1 cellular context compared by ENCODE assay signal in the genomic region with DNA sequence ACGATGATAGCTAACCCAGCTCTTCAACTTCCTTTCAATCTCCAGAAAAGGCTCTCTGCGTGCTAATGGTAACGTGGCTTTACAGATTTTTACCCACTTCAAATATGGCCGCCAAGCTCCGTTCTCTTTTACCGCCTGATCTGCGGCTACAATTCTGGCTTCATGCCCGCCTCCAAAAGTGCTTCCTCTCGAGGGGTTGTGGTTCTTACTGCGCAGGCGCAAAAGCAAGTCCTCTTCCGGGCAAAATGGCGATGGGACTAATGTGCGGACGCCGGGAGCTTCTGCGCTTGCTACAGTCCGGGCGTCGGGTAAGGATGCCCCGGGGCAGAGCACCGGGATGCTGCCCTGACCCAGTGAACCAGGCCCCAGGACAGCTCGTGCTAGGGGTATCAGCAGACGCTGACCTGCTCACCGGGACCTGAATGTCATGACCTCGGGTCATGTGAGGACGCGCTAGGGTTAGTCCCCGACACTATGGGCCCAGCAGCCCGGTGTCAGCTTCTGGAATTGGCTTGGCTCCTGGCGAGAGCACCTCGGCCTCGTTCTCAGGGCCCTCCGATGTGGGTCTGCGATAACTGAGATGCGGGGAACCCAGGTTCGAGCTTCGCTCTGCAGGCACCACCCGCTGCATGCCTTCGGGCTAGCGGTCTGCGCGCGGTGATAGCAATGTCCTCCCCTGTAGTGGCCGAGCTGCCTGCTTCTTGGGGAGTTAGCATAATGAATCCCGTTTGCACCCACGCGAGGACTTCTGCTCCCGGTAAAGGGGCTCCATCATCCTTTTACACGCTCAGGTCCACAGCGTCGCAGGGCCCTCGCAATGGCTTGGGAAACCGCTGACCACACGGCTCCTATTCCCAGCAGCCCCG.
TF ChIP-seq lines count a peak whose summit lies in the region.

A gene (plus strand): TSS at position 232 of the 866 bp plus-strand sequence. CDS start 14 bp downstream, at position 246.

TF ChIP-seq in H1, 55 proteins besides CTCF, POLR2A, EP300 and RAD21:
- TF ChIP-seq JUND (IDR thresholded peaks at IDR 0.05; ENCODE audit: low read length) = no peak
- TF ChIP-seq, protein P1, sequence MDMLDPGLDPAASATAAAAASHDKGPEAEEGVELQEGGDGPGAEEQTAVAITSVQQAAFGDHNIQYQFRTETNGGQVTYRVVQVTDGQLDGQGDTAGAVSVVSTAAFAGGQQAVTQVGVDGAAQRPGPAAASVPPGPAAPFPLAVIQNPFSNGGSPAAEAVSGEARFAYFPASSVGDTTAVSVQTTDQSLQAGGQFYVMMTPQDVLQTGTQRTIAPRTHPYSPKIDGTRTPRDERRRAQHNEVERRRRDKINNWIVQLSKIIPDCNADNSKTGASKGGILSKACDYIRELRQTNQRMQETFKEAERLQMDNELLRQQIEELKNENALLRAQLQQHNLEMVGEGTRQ (IDR thresholded peaks at IDR 0.05; ENCODE audit: low read length) = no peak; the same call in 1 of the 2 replicates
- TF ChIP-seq KDM5A (IDR thresholded peaks at IDR 0.05; ENCODE audit: low read length) = peak; percentile 59
- TF ChIP-seq GTF2F1 (IDR thresholded peaks at IDR 0.05; ENCODE audit: borderline replicate concordance, low read depth, low read length) = no peak; the same call in 1 of the 2 replicates
- TF ChIP-seq SUZ12 (IDR thresholded peaks at IDR 0.05; ENCODE audit: low read length) = no peak
- no peak for TF ChIP-seq MAFK (IDR thresholded peaks at IDR 0.05; ENCODE audit: low read depth, low read length)
- TF ChIP-seq TCF12 (IDR thresholded peaks at IDR 0.05; ENCODE audit: low read depth, low read length) = no peak
- TF ChIP-seq SIN3A (conservative IDR thresholded peaks at IDR 0.05 in 1 of 2, IDR thresholded peaks at IDR 0.05 in 1 of 2; ENCODE audit: low read depth in 1 of 2, low read length in 2 of 2) = peak in 1 of 2 experiments; percentile 74; a peak in 2 of 4 replicates
- TF ChIP-seq CREB1 (IDR thresholded peaks at IDR 0.05) = 0 out of 2 replicates have a peak, but pooled peaks have one; percentile 9
- TF ChIP-seq RXRA (IDR thresholded peaks at IDR 0.05; ENCODE audit: insufficient read depth, low read depth, low read length) = no peak
- TF ChIP-seq GABPA (IDR thresholded peaks at IDR 0.05; ENCODE audit: borderline replicate concordance, insufficient read depth, low read length) = no peak
- peak; percentile 72 for TF ChIP-seq TBP (IDR thresholded peaks at IDR 0.05; ENCODE audit: low read depth, low read length)
- TF ChIP-seq, protein P2, sequence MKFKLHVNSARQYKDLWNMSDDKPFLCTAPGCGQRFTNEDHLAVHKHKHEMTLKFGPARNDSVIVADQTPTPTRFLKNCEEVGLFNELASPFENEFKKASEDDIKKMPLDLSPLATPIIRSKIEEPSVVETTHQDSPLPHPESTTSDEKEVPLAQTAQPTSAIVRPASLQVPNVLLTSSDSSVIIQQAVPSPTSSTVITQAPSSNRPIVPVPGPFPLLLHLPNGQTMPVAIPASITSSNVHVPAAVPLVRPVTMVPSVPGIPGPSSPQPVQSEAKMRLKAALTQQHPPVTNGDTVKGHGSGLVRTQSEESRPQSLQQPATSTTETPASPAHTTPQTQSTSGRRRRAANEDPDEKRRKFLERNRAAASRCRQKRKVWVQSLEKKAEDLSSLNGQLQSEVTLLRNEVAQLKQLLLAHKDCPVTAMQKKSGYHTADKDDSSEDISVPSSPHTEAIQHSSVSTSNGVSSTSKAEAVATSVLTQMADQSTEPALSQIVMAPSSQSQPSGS (IDR thresholded peaks at IDR 0.05; ENCODE audit: low read length) = no peak
- no peak for TF ChIP-seq HDAC6 (IDR thresholded peaks at IDR 0.05; ENCODE audit: low read depth, low read length)
- TF ChIP-seq POU5F1 (IDR thresholded peaks at IDR 0.05; ENCODE audit: low read depth, low read length) = no peak
- 0 out of 2 replicates have a peak, but pooled peaks have one; percentile 73 for TF ChIP-seq CHD1 (IDR thresholded peaks at IDR 0.05; ENCODE audit: low read depth, low read length)
- TF ChIP-seq SP4 (IDR thresholded peaks at IDR 0.05; ENCODE audit: low read length) = no peak
- no peak for TF ChIP-seq SIRT6 (IDR thresholded peaks at IDR 0.05; ENCODE audit: low read length)
- no peak for TF ChIP-seq CTBP2 (IDR thresholded peaks at IDR 0.05; ENCODE audit: borderline replicate concordance, insufficient read depth, insufficient read length, low read length)
- no peak for TF ChIP-seq CEBPB (IDR thresholded peaks at IDR 0.05; ENCODE audit: low read depth, low read length)
- no peak for TF ChIP-seq EGR1 (IDR thresholded peaks at IDR 0.05; ENCODE audit: borderline replicate concordance, low read depth, low read length)
- TF ChIP-seq, protein P3, sequence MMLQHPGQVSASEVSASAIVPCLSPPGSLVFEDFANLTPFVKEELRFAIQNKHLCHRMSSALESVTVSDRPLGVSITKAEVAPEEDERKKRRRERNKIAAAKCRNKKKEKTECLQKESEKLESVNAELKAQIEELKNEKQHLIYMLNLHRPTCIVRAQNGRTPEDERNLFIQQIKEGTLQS (IDR thresholded peaks at IDR 0.05; ENCODE audit: insufficient read depth, low read depth, low read length) = no peak
- no peak for TF ChIP-seq SIX5 (IDR thresholded peaks at IDR 0.05; ENCODE audit: low read depth, low read length)
- no peak for TF ChIP-seq RNF2 (IDR thresholded peaks at IDR 0.05; ENCODE audit: borderline replicate concordance, low read depth, low read length, missing control alignments, poor library complexity, severe bottlenecking)
- no peak for TF ChIP-seq NRF1 (IDR thresholded peaks at IDR 0.05; ENCODE audit: low read depth, low read length)
- no peak for TF ChIP-seq SP1 (IDR thresholded peaks at IDR 0.05; ENCODE audit: low read depth, low read length)
- TF ChIP-seq KDM1A (IDR thresholded peaks at IDR 0.05; ENCODE audit: borderline replicate concordance, low read length) = no peak
- no peak for TF ChIP-seq RFX5 (IDR thresholded peaks at IDR 0.05; ENCODE audit: borderline replicate concordance, low read depth, low read length)
- no peak; the same call in none of the 2 replicates for TF ChIP-seq POLR2AphosphoS5 (IDR thresholded peaks at IDR 0.05; ENCODE audit: low read depth, low read length)
- peak; percentile 61 for TF ChIP-seq TAF7 (optimal IDR thresholded peaks at IDR 0.05; ENCODE audit: borderline replicate concordance, low read depth, low read length)
- TF ChIP-seq BACH1 (IDR thresholded peaks at IDR 0.05; ENCODE audit: low read length) = no peak
- no peak; the same call in 1 of the 2 replicates for TF ChIP-seq RBBP5 (IDR thresholded peaks at IDR 0.05; ENCODE audit: borderline replicate concordance, low read depth, low read length)
- peak; percentile 96 for TF ChIP-seq SAP30 (IDR thresholded peaks at IDR 0.05; ENCODE audit: insufficient read depth, insufficient replicate concordance, low read length)
- no peak for TF ChIP-seq SRF (IDR thresholded peaks at IDR 0.05; ENCODE audit: low read depth, low read length)
- TF ChIP-seq, protein P4, sequence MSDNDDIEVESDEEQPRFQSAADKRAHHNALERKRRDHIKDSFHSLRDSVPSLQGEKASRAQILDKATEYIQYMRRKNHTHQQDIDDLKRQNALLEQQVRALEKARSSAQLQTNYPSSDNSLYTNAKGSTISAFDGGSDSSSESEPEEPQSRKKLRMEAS (IDR thresholded peaks at IDR 0.05) = peak; percentile 79
- TF ChIP-seq CBX5 (IDR thresholded peaks at IDR 0.05; ENCODE audit: low read depth, low read length) = no peak
- no peak for TF ChIP-seq BCL11A (IDR thresholded peaks at IDR 0.05; ENCODE audit: low read depth in 2 of 2, low read length in 2 of 2)
- no peak for TF ChIP-seq TEAD4 (IDR thresholded peaks at IDR 0.05; ENCODE audit: low read depth, low read length)
- TF ChIP-seq, protein P5, sequence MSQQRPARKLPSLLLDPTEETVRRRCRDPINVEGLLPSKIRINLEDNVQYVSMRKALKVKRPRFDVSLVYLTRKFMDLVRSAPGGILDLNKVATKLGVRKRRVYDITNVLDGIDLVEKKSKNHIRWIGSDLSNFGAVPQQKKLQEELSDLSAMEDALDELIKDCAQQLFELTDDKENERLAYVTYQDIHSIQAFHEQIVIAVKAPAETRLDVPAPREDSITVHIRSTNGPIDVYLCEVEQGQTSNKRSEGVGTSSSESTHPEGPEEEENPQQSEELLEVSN (IDR thresholded peaks at IDR 0.05) = peak; percentile 90
- peak; percentile 99 for TF ChIP-seq YY1 (IDR thresholded peaks at IDR 0.05; ENCODE audit: low read depth, low read length)
- TF ChIP-seq ASH2L (IDR thresholded peaks at IDR 0.05; ENCODE audit: low read length) = peak; percentile 89
- no peak for TF ChIP-seq FOSL1 (IDR thresholded peaks at IDR 0.05; ENCODE audit: insufficient read depth, low read depth, low read length)
- peak in 1 of 2 experiments; percentile 93; a peak in 2 of 4 replicates for TF ChIP-seq HDAC2 (IDR thresholded peaks at IDR 0.05; ENCODE audit: borderline replicate concordance in 1 of 2, low read depth in 2 of 2, low read length in 2 of 2)
- TF ChIP-seq ZNF274 (IDR thresholded peaks at IDR 0.05; ENCODE audit: borderline replicate concordance, extremely low read depth, low read length) = no peak
- TF ChIP-seq, protein P6, sequence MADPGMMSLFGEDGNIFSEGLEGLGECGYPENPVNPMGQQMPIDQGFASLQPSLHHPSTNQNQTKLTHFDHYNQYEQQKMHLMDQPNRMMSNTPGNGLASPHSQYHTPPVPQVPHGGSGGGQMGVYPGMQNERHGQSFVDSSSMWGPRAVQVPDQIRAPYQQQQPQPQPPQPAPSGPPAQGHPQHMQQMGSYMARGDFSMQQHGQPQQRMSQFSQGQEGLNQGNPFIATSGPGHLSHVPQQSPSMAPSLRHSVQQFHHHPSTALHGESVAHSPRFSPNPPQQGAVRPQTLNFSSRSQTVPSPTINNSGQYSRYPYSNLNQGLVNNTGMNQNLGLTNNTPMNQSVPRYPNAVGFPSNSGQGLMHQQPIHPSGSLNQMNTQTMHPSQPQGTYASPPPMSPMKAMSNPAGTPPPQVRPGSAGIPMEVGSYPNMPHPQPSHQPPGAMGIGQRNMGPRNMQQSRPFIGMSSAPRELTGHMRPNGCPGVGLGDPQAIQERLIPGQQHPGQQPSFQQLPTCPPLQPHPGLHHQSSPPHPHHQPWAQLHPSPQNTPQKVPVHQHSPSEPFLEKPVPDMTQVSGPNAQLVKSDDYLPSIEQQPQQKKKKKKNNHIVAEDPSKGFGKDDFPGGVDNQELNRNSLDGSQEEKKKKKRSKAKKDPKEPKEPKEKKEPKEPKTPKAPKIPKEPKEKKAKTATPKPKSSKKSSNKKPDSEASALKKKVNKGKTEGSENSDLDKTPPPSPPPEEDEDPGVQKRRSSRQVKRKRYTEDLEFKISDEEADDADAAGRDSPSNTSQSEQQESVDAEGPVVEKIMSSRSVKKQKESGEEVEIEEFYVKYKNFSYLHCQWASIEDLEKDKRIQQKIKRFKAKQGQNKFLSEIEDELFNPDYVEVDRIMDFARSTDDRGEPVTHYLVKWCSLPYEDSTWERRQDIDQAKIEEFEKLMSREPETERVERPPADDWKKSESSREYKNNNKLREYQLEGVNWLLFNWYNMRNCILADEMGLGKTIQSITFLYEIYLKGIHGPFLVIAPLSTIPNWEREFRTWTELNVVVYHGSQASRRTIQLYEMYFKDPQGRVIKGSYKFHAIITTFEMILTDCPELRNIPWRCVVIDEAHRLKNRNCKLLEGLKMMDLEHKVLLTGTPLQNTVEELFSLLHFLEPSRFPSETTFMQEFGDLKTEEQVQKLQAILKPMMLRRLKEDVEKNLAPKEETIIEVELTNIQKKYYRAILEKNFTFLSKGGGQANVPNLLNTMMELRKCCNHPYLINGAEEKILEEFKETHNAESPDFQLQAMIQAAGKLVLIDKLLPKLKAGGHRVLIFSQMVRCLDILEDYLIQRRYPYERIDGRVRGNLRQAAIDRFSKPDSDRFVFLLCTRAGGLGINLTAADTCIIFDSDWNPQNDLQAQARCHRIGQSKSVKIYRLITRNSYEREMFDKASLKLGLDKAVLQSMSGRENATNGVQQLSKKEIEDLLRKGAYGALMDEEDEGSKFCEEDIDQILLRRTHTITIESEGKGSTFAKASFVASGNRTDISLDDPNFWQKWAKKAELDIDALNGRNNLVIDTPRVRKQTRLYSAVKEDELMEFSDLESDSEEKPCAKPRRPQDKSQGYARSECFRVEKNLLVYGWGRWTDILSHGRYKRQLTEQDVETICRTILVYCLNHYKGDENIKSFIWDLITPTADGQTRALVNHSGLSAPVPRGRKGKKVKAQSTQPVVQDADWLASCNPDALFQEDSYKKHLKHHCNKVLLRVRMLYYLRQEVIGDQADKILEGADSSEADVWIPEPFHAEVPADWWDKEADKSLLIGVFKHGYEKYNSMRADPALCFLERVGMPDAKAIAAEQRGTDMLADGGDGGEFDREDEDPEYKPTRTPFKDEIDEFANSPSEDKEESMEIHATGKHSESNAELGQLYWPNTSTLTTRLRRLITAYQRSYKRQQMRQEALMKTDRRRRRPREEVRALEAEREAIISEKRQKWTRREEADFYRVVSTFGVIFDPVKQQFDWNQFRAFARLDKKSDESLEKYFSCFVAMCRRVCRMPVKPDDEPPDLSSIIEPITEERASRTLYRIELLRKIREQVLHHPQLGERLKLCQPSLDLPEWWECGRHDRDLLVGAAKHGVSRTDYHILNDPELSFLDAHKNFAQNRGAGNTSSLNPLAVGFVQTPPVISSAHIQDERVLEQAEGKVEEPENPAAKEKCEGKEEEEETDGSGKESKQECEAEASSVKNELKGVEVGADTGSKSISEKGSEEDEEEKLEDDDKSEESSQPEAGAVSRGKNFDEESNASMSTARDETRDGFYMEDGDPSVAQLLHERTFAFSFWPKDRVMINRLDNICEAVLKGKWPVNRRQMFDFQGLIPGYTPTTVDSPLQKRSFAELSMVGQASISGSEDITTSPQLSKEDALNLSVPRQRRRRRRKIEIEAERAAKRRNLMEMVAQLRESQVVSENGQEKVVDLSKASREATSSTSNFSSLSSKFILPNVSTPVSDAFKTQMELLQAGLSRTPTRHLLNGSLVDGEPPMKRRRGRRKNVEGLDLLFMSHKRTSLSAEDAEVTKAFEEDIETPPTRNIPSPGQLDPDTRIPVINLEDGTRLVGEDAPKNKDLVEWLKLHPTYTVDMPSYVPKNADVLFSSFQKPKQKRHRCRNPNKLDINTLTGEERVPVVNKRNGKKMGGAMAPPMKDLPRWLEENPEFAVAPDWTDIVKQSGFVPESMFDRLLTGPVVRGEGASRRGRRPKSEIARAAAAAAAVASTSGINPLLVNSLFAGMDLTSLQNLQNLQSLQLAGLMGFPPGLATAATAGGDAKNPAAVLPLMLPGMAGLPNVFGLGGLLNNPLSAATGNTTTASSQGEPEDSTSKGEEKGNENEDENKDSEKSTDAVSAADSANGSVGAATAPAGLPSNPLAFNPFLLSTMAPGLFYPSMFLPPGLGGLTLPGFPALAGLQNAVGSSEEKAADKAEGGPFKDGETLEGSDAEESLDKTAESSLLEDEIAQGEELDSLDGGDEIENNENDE (IDR thresholded peaks at IDR 0.05; ENCODE audit: insufficient replicate concordance, low read length) = no peak
- TF ChIP-seq PHF8 (conservative IDR thresholded peaks at IDR 0.05; ENCODE audit: low read depth, low read length) = peak; percentile 80
- peak; percentile 87 for TF ChIP-seq KDM4A (IDR thresholded peaks at IDR 0.05; ENCODE audit: low read depth, low read length, severe bottlenecking)
- no peak for TF ChIP-seq SP2 (IDR thresholded peaks at IDR 0.05; ENCODE audit: low read length)
- peak; percentile 92 for TF ChIP-seq TAF1 (IDR thresholded peaks at IDR 0.05; ENCODE audit: low read depth, low read length)
- no peak for TF ChIP-seq JUN (IDR thresholded peaks at IDR 0.05; ENCODE audit: low read depth, low read length)
- TF ChIP-seq NANOG (IDR thresholded peaks at IDR 0.05; ENCODE audit: insufficient read depth, low read depth, low read length, poor library complexity, severe bottlenecking) = no peak
- TF ChIP-seq CBX8 (IDR thresholded peaks at IDR 0.05; ENCODE audit: borderline replicate concordance, low read depth, low read length) = no peak
- TF ChIP-seq CHD2 (IDR thresholded peaks at IDR 0.05; ENCODE audit: low read length) = no peak
- TF ChIP-seq BRCA1 (IDR thresholded peaks at IDR 0.05; ENCODE audit: low read depth, low read length) = no peak
- no peak for TF ChIP-seq EZH2 (IDR thresholded peaks at IDR 0.05; ENCODE audit: low read depth, low read length, severe bottlenecking)
